ENCODE assay signal across 27 cellular contexts in genomic region chr4:14096406-14096965, GRCh38.
DNase-seq lines count a peak whose midpoint lies in the region; ATAC-seq, FAIRE-seq and TF ChIP-seq lines count a peak whose summit lies in the region.
"Had no signal": no experiment of that assay in that cellular context is flagged by ENCODE, and none has a peak within 500 bp of the region (broad histone marks: within the 10 kb centered on the region; RNA-seq: fewer than 3 reads in every experiment).

No MANE protein-coding gene starts in this region.

- H3K4me3 Mint-ChIP-seq in astrocyte (ENCODE audit: unreplicated experiment): no peak overlapping the region
- H3K4me3 Mint-ChIP-seq: central memory CD8-positive, alpha-beta T cell had no signal

- TF ChIP-seq CTCF in astrocyte (IDR thresholded peaks at IDR 0.05; ENCODE audit: insufficient read depth, low read depth, low read length) (no peak), fibroblast of the aortic adventitia (IDR thresholded peaks at IDR 0.05; ENCODE audit: insufficient read depth, low read length) (no peak), omental fat pad (IDR thresholded peaks at IDR 0.05) (no peak)

- H3K36me3 Mint-ChIP-seq in astrocyte (ENCODE audit: low read depth, unreplicated experiment): no peaks in the 10 kb centered on the region

- H3K27me3 ChIP-seq in astrocyte (ENCODE audit: insufficient read depth, low read length): no peaks in the 10 kb centered on the region
- H3K27me3 ChIP-seq: adrenal gland; BLaER1 treated with 17β-estradiol and CSF1 and Interleukin-3, amounts not matched to agents 10 nM and 100 nM; hepatocyte; stomach; upper lobe of left lung had no signal

- no peak overlapping the region for H3K9ac ChIP-seq in astrocyte (ENCODE audit: low read length)
- H3K9ac ChIP-seq: BLaER1 treated with 17β-estradiol and CSF1 and Interleukin-3, amounts not matched to agents 10 nM and 100 nM had no signal

- no peak overlapping the region for H2AFZ ChIP-seq in astrocyte (ENCODE audit: low read depth, low read length)
- H2AFZ ChIP-seq: hepatocyte had no signal

- H3K27ac ChIP-seq in astrocyte (ENCODE audit: low read depth, low read length): peak overlapping the region; percentile 26
- H3K27ac ChIP-seq: adrenal gland; BLaER1 treated with 17β-estradiol and CSF1 and Interleukin-3, amounts not matched to agents 10 nM and 100 nM; hepatocyte; lower lobe of right lung; stomach; upper lobe of left lung had no signal

- H3K4me1 Mint-ChIP-seq in astrocyte (ENCODE audit: low read depth, unreplicated experiment): peaks cover 9% of the 10 kb centered on the region
- H3K4me1 Mint-ChIP-seq: central memory CD8-positive, alpha-beta T cell had no signal

- H3K9me3 ChIP-seq in astrocyte (ENCODE audit: insufficient read depth, low read depth, low read length): no peaks in the 10 kb centered on the region
- H3K9me3 ChIP-seq: adrenal gland, lower lobe of right lung, upper lobe of left lung had no signal

- no peaks in the 10 kb centered on the region for H4K20me1 ChIP-seq in astrocyte (ENCODE audit: insufficient read depth, low read length)
- H4K20me1 ChIP-seq: BLaER1 treated with 17β-estradiol and CSF1 and Interleukin-3, amounts not matched to agents 10 nM and 100 nM had no signal

- H3K4me3 ChIP-seq in astrocyte (ENCODE audit: insufficient read depth, low read depth, low read length) (no peak overlapping the region), fibroblast of the aortic adventitia (ENCODE audit: low read depth, low read length) (no peak overlapping the region)
- H3K4me3 ChIP-seq: adrenal gland; BLaER1 treated with 17β-estradiol and CSF1 and Interleukin-3, amounts not matched to agents 10 nM and 100 nM; hepatocyte; lower lobe of right lung; stomach; upper lobe of left lung had no signal

- no peak overlapping the region for H3K27ac Mint-ChIP-seq in astrocyte (ENCODE audit: unreplicated experiment)

- H3K27me3 Mint-ChIP-seq in astrocyte (ENCODE audit: low read depth, unreplicated experiment): peaks cover 8% of the 10 kb centered on the region
- H3K27me3 Mint-ChIP-seq: central memory CD8-positive, alpha-beta T cell had no signal

- H3K4me2 ChIP-seq in astrocyte (ENCODE audit: low read length): peak overlapping the region; percentile 21
- H3K4me2 ChIP-seq: BLaER1 treated with 17β-estradiol and CSF1 and Interleukin-3, amounts not matched to agents 10 nM and 100 nM; hepatocyte had no signal

- DNase-seq in GM03348 (ENCODE audit: low spot score): peak; percentile 47
- peak; percentile 72 for DNase-seq in astrocyte (ENCODE audit: low read depth)
- DNase-seq in fibroblast of the aortic adventitia (ENCODE audit: low read depth): peak; percentile 92
- DNase-seq in stromal cell of bone marrow (ENCODE audit: low read depth): peak; percentile 64
- DNase-seq in omental fat pad (ENCODE audit: low spot score): no peak
- no peak for DNase-seq in GM19240 (ENCODE audit: insufficient read length, low spot score)
- DNase-seq in DMS53 treated with DMSO at 0.1 percent for 48 hours (lab: John Stamatoyannopoulos, UW; ENCODE audit: unreplicated experiment): no peak
- DNase-seq: activated CD4-positive, alpha-beta T cell treated with anti-CD3 and anti-CD28 coated beads, Interleukin-2, amount 50 U/mL, for 1 hour; activated CD8-positive, alpha-beta memory T cell treated with anti-CD3 and anti-CD28 coated beads, Interleukin-2, amount 50 U/mL, for 48 hours; activated effector memory CD4-positive, alpha-beta T cell treated with anti-CD3 and anti-CD28 coated beads, Interleukin-2, amount 50 U/mL, for 16 hours; adrenal gland; effector CD4-positive, alpha-beta T cell; islet precursor cell; lower lobe of right lung; NCI-H146; NCI-H774; OCI-M1; SHP77 treated with DMSO at 0.1 percent for 48 hours; stomach; T-helper 1 cell; upper lobe of left lung had no signal

- ATAC-seq in HG02610 (IDR thresholded peaks at IDR 0.05; ENCODE audit: unreplicated experiment) (no peak), omental fat pad (ENCODE audit: low FRiP score) (no peak)
- ATAC-seq: esophagus mucosa, lower lobe of right lung had no signal

- H3K36me3 ChIP-seq in astrocyte (ENCODE audit: insufficient read depth, low read length): no peaks in the 10 kb centered on the region
- H3K36me3 ChIP-seq: adrenal gland; BLaER1 treated with 17β-estradiol and CSF1 and Interleukin-3, amounts not matched to agents 10 nM and 100 nM; lower lobe of right lung; stomach; upper lobe of left lung had no signal

- H3K9me3 Mint-ChIP-seq in astrocyte (ENCODE audit: unreplicated experiment): peaks cover 5% of the 10 kb centered on the region

- peaks cover 4% of the 10 kb centered on the region for H3K4me1 ChIP-seq in astrocyte (ENCODE audit: insufficient read depth, low read length)
- H3K4me1 ChIP-seq: adrenal gland; BLaER1 treated with 17β-estradiol and CSF1 and Interleukin-3, amounts not matched to agents 10 nM and 100 nM; lower lobe of right lung; stomach; upper lobe of left lung had no signal

- FAIRE-seq in astrocyte (lab: Jason Lieb, UNC): peak; percentile 55
- FAIRE-seq: GM19239 had no signal

- no peaks in the 10 kb centered on the region for H3K79me2 ChIP-seq in astrocyte (ENCODE audit: insufficient read depth, low read length)
- H3K79me2 ChIP-seq: hepatocyte had no signal

Comparison
In these comparisons a context has a peak if more than half of its experiments do, and no peak if none do; other contexts are left out.
1. DNase-seq: peak in GM03348 (single experiment), astrocyte (single experiment), fibroblast of the aortic adventitia (single experiment) and stromal cell of bone marrow (single experiment); none in omental fat pad (single experiment), GM19240 (single experiment) and DMS53 treated with DMSO at 0.1 percent for 48 hours (single experiment).